In the genomic region with DNA sequence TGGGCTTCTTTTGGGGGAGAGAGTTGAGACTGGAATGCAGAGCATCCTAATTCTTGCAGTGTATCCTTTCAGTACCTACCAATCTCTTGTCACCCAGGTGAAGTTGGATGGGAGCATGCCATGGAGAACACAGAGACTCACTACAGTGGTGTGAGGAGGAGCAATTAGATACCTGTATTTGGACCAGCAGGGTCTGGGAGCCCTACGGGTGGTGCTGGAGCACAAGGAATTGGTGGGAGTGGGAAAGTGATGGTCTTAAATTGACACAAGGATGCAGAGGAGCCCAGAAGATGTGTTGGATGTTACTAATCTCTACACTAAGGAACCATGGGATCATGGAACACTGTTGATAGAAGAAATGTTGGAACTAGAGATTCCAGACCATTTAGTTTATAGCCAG, we compare ENCODE assay signal across 2 cellular contexts.
TF ChIP-seq lines count a peak whose summit lies in the region.

No MANE protein-coding gene starts in this region.

TF ChIP-seq in GM23338, 12 proteins besides CTCF, POLR2A, EP300 and RAD21:
- TF ChIP-seq NANOG (IDR thresholded peaks at IDR 0.05; ENCODE audit: borderline replicate concordance) (no peak), EZH2phosphoT487 (IDR thresholded peaks at IDR 0.05; ENCODE audit: unreplicated experiment) (no peak), ETS1 (IDR thresholded peaks at IDR 0.05) (no peak), ZNF114 (CRISPR knock-in tag; IDR thresholded peaks at IDR 0.05) (no peak), STAT1 (IDR thresholded peaks at IDR 0.05; ENCODE audit: unreplicated experiment) (no peak)

TF ChIP-seq in H1, 55 proteins besides CTCF, POLR2A, EP300 and RAD21:
- TF ChIP-seq FOSL1 (IDR thresholded peaks at IDR 0.05; ENCODE audit: insufficient read depth, low read depth, low read length) (no peak), RBBP5 (IDR thresholded peaks at IDR 0.05; ENCODE audit: borderline replicate concordance, low read depth, low read length) (no peak), POLR2AphosphoS5 (IDR thresholded peaks at IDR 0.05; ENCODE audit: low read depth, low read length) (no peak), KDM4A (IDR thresholded peaks at IDR 0.05; ENCODE audit: low read depth, low read length, severe bottlenecking) (no peak), TAF1 (IDR thresholded peaks at IDR 0.05; ENCODE audit: low read depth, low read length) (no peak), SIRT6 (IDR thresholded peaks at IDR 0.05; ENCODE audit: low read length) (no peak), CBX8 (IDR thresholded peaks at IDR 0.05; ENCODE audit: borderline replicate concordance, low read depth, low read length) (no peak), SP1 (IDR thresholded peaks at IDR 0.05; ENCODE audit: low read depth, low read length) (no peak), HDAC6 (IDR thresholded peaks at IDR 0.05; ENCODE audit: low read depth, low read length) (no peak), CHD2 (IDR thresholded peaks at IDR 0.05; ENCODE audit: low read length) (no peak), BRCA1 (IDR thresholded peaks at IDR 0.05; ENCODE audit: low read depth, low read length) (no peak), CTBP2 (IDR thresholded peaks at IDR 0.05; ENCODE audit: borderline replicate concordance, insufficient read depth, insufficient read length, low read length) (no peak), TCF12 (IDR thresholded peaks at IDR 0.05; ENCODE audit: low read depth, low read length) (no peak), NRF1 (IDR thresholded peaks at IDR 0.05; ENCODE audit: low read depth, low read length) (no peak), BCL11A (IDR thresholded peaks at IDR 0.05; ENCODE audit: low read depth in 2 of 2, low read length in 2 of 2) (no peak), GTF2F1 (IDR thresholded peaks at IDR 0.05; ENCODE audit: borderline replicate concordance, low read depth, low read length) (no peak), SUZ12 (IDR thresholded peaks at IDR 0.05; ENCODE audit: low read length) (no peak), SIX5 (IDR thresholded peaks at IDR 0.05; ENCODE audit: low read depth, low read length) (no peak)
- TF ChIP-seq, protein P1, sequence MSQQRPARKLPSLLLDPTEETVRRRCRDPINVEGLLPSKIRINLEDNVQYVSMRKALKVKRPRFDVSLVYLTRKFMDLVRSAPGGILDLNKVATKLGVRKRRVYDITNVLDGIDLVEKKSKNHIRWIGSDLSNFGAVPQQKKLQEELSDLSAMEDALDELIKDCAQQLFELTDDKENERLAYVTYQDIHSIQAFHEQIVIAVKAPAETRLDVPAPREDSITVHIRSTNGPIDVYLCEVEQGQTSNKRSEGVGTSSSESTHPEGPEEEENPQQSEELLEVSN (IDR thresholded peaks at IDR 0.05), result no peak
TF ChIP-seq in H1: peak in this region for 0.
